Comparison of ENCODE assay signal across 8 cellular contexts in genomic region chr10:114110174-114110972, GRCh38.
DNase-seq lines count a peak whose midpoint lies in the region; ATAC-seq, FAIRE-seq and TF ChIP-seq lines count a peak whose summit lies in the region.

No MANE protein-coding gene starts in this region.

- peak; percentile 47 for FAIRE-seq in bronchial epithelial cell (lab: Jason Lieb, UNC)

- H3K79me2 ChIP-seq in neural progenitor cell (ENCODE audit: low read depth) = no peaks in the 10 kb centered on the region

- TF ChIP-seq CTCF in GM12864 (IDR thresholded peaks at IDR 0.05; ENCODE audit: low read depth, low read length, missing control alignments) = peak; percentile 34
- TF ChIP-seq CTCF in LNCaP clone FGC (IDR thresholded peaks at IDR 0.05; ENCODE audit: control insufficient read depth, extremely low read depth, insufficient read depth) = peak; percentile 58
- TF ChIP-seq CTCF in bronchial epithelial cell (IDR thresholded peaks at IDR 0.05; ENCODE audit: insufficient read depth, low read length, severe bottlenecking) = peak; percentile 48
- peak; percentile 55 for TF ChIP-seq CTCF in neural progenitor cell (IDR thresholded peaks at IDR 0.05)

- H3K27ac ChIP-seq in neural progenitor cell = no peak overlapping the region

- no peaks in the 10 kb centered on the region for H3K4me1 ChIP-seq in neural progenitor cell

- H3K9me3 Mint-ChIP-seq in neural progenitor cell = no peaks in the 10 kb centered on the region

- H3K36me3 Mint-ChIP-seq in neural progenitor cell = no peaks in the 10 kb centered on the region

- peaks cover 3% of the 10 kb centered on the region for H3K4me1 Mint-ChIP-seq in neural progenitor cell

- H3F3A ChIP-seq in neural progenitor cell (ENCODE audit: low read depth) = no peaks in the 10 kb centered on the region

- H3K9ac ChIP-seq in neural progenitor cell = no peak overlapping the region

- no peak overlapping the region for H3K4me2 ChIP-seq in neural progenitor cell

- no peaks in the 10 kb centered on the region for H4K20me1 ChIP-seq in neural progenitor cell (ENCODE audit: low read depth)

- H3K36me3 ChIP-seq in bronchial epithelial cell (ENCODE audit: control insufficient read depth, insufficient read depth, low read length) (no peaks in the 10 kb centered on the region), neural progenitor cell (no peaks in the 10 kb centered on the region)

- H3K27me3 ChIP-seq in bronchial epithelial cell (ENCODE audit: control insufficient read depth, insufficient read depth, low read length) (peaks cover 2% of the 10 kb centered on the region), neural progenitor cell (no peaks in the 10 kb centered on the region)

- peaks cover 3% of the 10 kb centered on the region for H3K27me3 Mint-ChIP-seq in neural progenitor cell (ENCODE audit: insufficient read depth, low read depth)

- H3K4me3 Mint-ChIP-seq in neural progenitor cell = no peak overlapping the region

- ATAC-seq in HG03135 (IDR thresholded peaks at IDR 0.05; ENCODE audit: unreplicated experiment) = no peak
- no peak for ATAC-seq in HG03108 (IDR thresholded peaks at IDR 0.05; ENCODE audit: unreplicated experiment)

- no peaks in the 10 kb centered on the region for H3K9me3 ChIP-seq in neural progenitor cell (ENCODE audit: low read depth)

- no peak overlapping the region for H2AFZ ChIP-seq in neural progenitor cell (replicated peaks)

- H3K27ac Mint-ChIP-seq in neural progenitor cell = no peak overlapping the region

- DNase-seq in GM12864 (ENCODE audit: low read depth) (no peak), LNCaP clone FGC (ENCODE audit: low read depth) (no peak), bronchial epithelial cell (ENCODE audit: low read depth) (peak; percentile 43), neural progenitor cell (ENCODE audit: low spot score) (peak; percentile 44), DMS79 treated with DMSO at 0.1 percent for 48 hours (lab: John Stamatoyannopoulos, UW) (no peak), T-helper 2 cell (no peak)

- H3K4me3 ChIP-seq in GM12864 (ENCODE audit: low read depth, low read length) (no peak overlapping the region), LNCaP clone FGC (ENCODE audit: low read depth, low read length) (no peak overlapping the region), bronchial epithelial cell (ENCODE audit: low read depth, low read length) (no peak overlapping the region), neural progenitor cell (no peak overlapping the region)

Comparison
In these comparisons a context has a peak if more than half of its experiments do, and no peak if none do; other contexts are left out.
1. DNase-seq: peak in bronchial epithelial cell (single experiment) and neural progenitor cell (single experiment); none in GM12864 (single experiment), LNCaP clone FGC (single experiment), DMS79 treated with DMSO at 0.1 percent for 48 hours (single experiment) and T-helper 2 cell (0 of 5).
2. Peak in every context shown above with its lines, with median percentiles within 50 percentile points of each other: CTCF ChIP-seq.